Comparison of ENCODE assay signal across 2 cellular contexts in genomic region chr1:58746182-58746581, GRCh38.
TF ChIP-seq lines count a peak whose summit lies in the region.

No MANE protein-coding gene starts in this region.

TF ChIP-seq in HEK293, 187 proteins besides CTCF, POLR2A, EP300 and RAD21:
- no peak for TF ChIP-seq ZNF311 (tag by site-specific recombination; IDR thresholded peaks at IDR 0.05; ENCODE audit: borderline replicate concordance)
- 0 out of 2 replicates have a peak, but pooled peaks have one; percentile 39 for TF ChIP-seq PRDM4 (tag by site-specific recombination; IDR thresholded peaks at IDR 0.05)

TF ChIP-seq in K562, 482 proteins besides CTCF, POLR2A, EP300 and RAD21:
- TF ChIP-seq TSHZ1 (CRISPR knock-in tag; IDR thresholded peaks at IDR 0.05): no peak
- TF ChIP-seq CEBPG (CRISPR knock-in tag; IDR thresholded peaks at IDR 0.05): no peak
- peak in 1 of 2 experiments; percentile 57; a peak in 2 of 4 replicates for TF ChIP-seq CEBPG (tag; conservative IDR thresholded peaks at IDR 0.05 in 1 of 2, IDR thresholded peaks at IDR 0.05 in 1 of 2)
- TF ChIP-seq ZNF695 (CRISPR knock-in tag; IDR thresholded peaks at IDR 0.05): no peak
- peak; percentile 10; the same call in 1 of the 2 replicates for TF ChIP-seq ATF3 (IDR thresholded peaks at IDR 0.05)
- no peak for TF ChIP-seq ATF3 (CRISPR knock-in tag; conservative IDR thresholded peaks at IDR 0.05)
- TF ChIP-seq ZNF57 (CRISPR knock-in tag; IDR thresholded peaks at IDR 0.05): no peak
